22 cellular contexts compared by ENCODE assay signal in genomic region chr20:717271-717670, GRCh38. TPM values are rescaled to one million over a fixed set of nuclear protein-coding genes. Genes with fewer than 3 reads are reported as not detected.
"Had no signal": no experiment of that assay in that cellular context is flagged by ENCODE, and none has a peak within 500 bp of the region (broad histone marks: within the 10 kb centered on the region; RNA-seq: fewer than 3 reads in every experiment).

No MANE protein-coding gene starts in this region.

- H3K9ac ChIP-seq: KMS-11, SK-N-SH had no signal

- DNase-seq: IMR-90, Kasumi-1, MM.1S, NCI-H1092 treated with DMSO at 0.1 percent for 48 hours, NCI-H1436, NCI-H187, NCI-H2081 treated with DMSO at 0.1 percent for 48 hours, NCI-H2171, NCI-H226, NCI-H446, NCI-H510A, NCI-H524 treated with DMSO at 0.1 percent for 48 hours, NCI-H69, NCI-H774, RPMI8226, SHP77, SK-N-SH, SW 1271 had no signal

- H3K27ac ChIP-seq: KMS-11 had no signal

- H3K4me2 ChIP-seq: KMS-11, SK-N-SH had no signal

- H3K9me3 ChIP-seq: SK-N-SH had no signal

RNA-seq across cellular contexts. Expression of gene SCRT2, which starts 41.7 kb away (rescaled TPM):
- total RNA-seq: HT-29, IMR-90, M059J, SK-MEL-5 had no signal

RNA-seq across cellular contexts. Expression of gene SLC52A3, which starts 51.0 kb away (rescaled TPM):
- total RNA-seq: IMR-90 had no signal
